Comparison of ENCODE assay signal across 8 cellular contexts in genomic region chr6:33579828-33580714, GRCh38. TPM values are rescaled to one million over a fixed set of nuclear protein-coding genes. Genes with fewer than 3 reads are reported as not detected.
A peak's percentile ranks its signal among the peaks of the same experiment; 100 is the strongest.
DNase-seq lines count a peak whose midpoint lies in the region; ATAC-seq and TF ChIP-seq lines count a peak whose summit lies in the region.

Gene BAK1, minus strand, starts transcription at chr6:33580276. Its CDS starts 2,672 bp downstream, at chr6:33577604.

- DNase-seq in GM10266 (ENCODE audit: extremely low spot score), result peak; percentile 89
- DNase-seq in NCI-H1105 (lab: John Stamatoyannopoulos, UW), result peak; percentile 92
- peak; percentile 66 for DNase-seq in activated naive CD8-positive, alpha-beta T cell treated with anti-CD3 and anti-CD28 coated beads, Interleukin-2, amount 50 U/mL, for 16 hours (ENCODE audit: low read depth, low spot score)
- DNase-seq in Right ventricle myocardium superior, result peak; percentile 95
- DNase-seq in tibial nerve (ENCODE audit: low spot score in 2 of 2), result peak; percentile 78 to 79

- peak; percentile 40 to 86 for TF ChIP-seq EP300 in tibial nerve (IDR thresholded peaks at IDR 0.05)

- H3K4me1 ChIP-seq in parathyroid adenoma (peaks cover 4% of the 10 kb centered on the region), tibial nerve (peaks cover 0 to 37% (median 18%) of the 10 kb centered on the region in 4 donors)

- H3K4me2 ChIP-seq in SU-DHL-6 (ENCODE audit: low read depth, low read length, poor library complexity, severe bottlenecking) (peak within 1 kb of the TSS; percentile 79), parathyroid adenoma (ENCODE audit: low read length) (peak within 1 kb of the TSS; percentile 74)

- peaks cover 13% of the 10 kb centered on the region for H3F3A ChIP-seq in SU-DHL-6 (ENCODE audit: insufficient read depth)

- H3K36me3 ChIP-seq in SU-DHL-6 (ENCODE audit: low read length), result no peaks in the 10 kb centered on the region
- H3K36me3 ChIP-seq in parathyroid adenoma (ENCODE audit: control insufficient read depth, insufficient read depth, low read length), result no peaks in the 10 kb centered on the region
- H3K36me3 ChIP-seq in tibial nerve, result peaks cover 1 to 28% (median 7%) of the 10 kb centered on the region in 3 donors

- H4K20me1 ChIP-seq in SU-DHL-6 (ENCODE audit: low read depth, low read length), result no peaks in the 10 kb centered on the region

- no peaks in the 10 kb centered on the region for H3K9me2 ChIP-seq in SU-DHL-6 (replicated peaks; ENCODE audit: insufficient read depth, low read length)

- peak; percentile 38 to 78 for TF ChIP-seq POLR2A in tibial nerve (IDR thresholded peaks at IDR 0.05)

- H3K27ac ChIP-seq in SU-DHL-6 (ENCODE audit: low read depth, low read length) (peak within 1 kb of the TSS; percentile 68), parathyroid adenoma (peak within 1 kb of the TSS; percentile 63), tibial nerve (peak within 1 kb of the TSS; percentile 71 to 93 (median 89))

- intact Hi-C loops in Right ventricle myocardium superior (cut with DNase I), result loop anchor here (10.0 kb wide), 2 partner anchors 55 to 155 kb away; partner anchors contain the start of gene SYNGAP1

- no peaks in the 10 kb centered on the region for H3K9me3 ChIP-seq in SU-DHL-6 (ENCODE audit: insufficient read depth, low read length)
- no peaks in the 10 kb centered on the region for H3K9me3 ChIP-seq in parathyroid adenoma (ENCODE audit: control insufficient read depth, low read length)
- H3K9me3 ChIP-seq in tibial nerve, result no peaks in the 10 kb centered on the region

- H3K9ac ChIP-seq in SU-DHL-6 (ENCODE audit: low read length) (peak within 1 kb of the TSS; percentile 81), parathyroid adenoma (peak within 1 kb of the TSS; percentile 49)

- H3K4me3 ChIP-seq in SU-DHL-6 (ENCODE audit: insufficient read depth, low read length, poor library complexity, severe bottlenecking) (peak within 1 kb of the TSS; percentile 80), parathyroid adenoma (ENCODE audit: low read depth, low read length) (peak within 1 kb of the TSS; percentile 94), tibial nerve (peak within 1 kb of the TSS; percentile 66 to 96 (median 80))

- H2AFZ ChIP-seq in SU-DHL-6 (ENCODE audit: low read depth, low read length, severe bottlenecking), result peak within 1 kb of the TSS; percentile 49
- peak within 1 kb of the TSS; percentile 99 for H2AFZ ChIP-seq in parathyroid adenoma

- peak; percentile 93 for ATAC-seq in HG02610 (IDR thresholded peaks at IDR 0.05; ENCODE audit: unreplicated experiment)
- ATAC-seq in Right ventricle myocardium superior (ENCODE audit: poor library complexity), result peak; percentile 97

- WGBS in tibial nerve, 2 donors, result 3% methylated on average over 12 of the region's 24 CpGs

- TF ChIP-seq CTCF in GM10266 (IDR thresholded peaks at IDR 0.05; ENCODE audit: control insufficient read depth, insufficient read depth, low read depth, missing control alignments), result peak; percentile 71
- peak; percentile 45 for TF ChIP-seq CTCF in SU-DHL-6 (IDR thresholded peaks at IDR 0.05; ENCODE audit: insufficient read depth, low read length, poor library complexity, severe bottlenecking)
- peak; percentile 70 for TF ChIP-seq CTCF in parathyroid adenoma (IDR thresholded peaks at IDR 0.05)
- TF ChIP-seq CTCF in tibial nerve (IDR thresholded peaks at IDR 0.05), result peak; percentile 47 to 74 (median 62)

- H3K27me3 ChIP-seq in SU-DHL-6 (ENCODE audit: low read length) (no peaks in the 10 kb centered on the region), parathyroid adenoma (ENCODE audit: control insufficient read depth, insufficient read depth, low read length) (no peaks in the 10 kb centered on the region), tibial nerve (no peaks in the 10 kb centered on the region)

- peaks cover 23% of the 10 kb centered on the region for H3K79me2 ChIP-seq in SU-DHL-6 (ENCODE audit: insufficient read depth, low read length)
- H3K79me2 ChIP-seq in parathyroid adenoma, result peaks cover 6% of the 10 kb centered on the region

RNA-seq across cellular contexts. Expression of gene BAK1, which starts in this region (rescaled TPM):
- total RNA-seq in Right ventricle myocardium superior (25.0 TPM), tibial nerve (10 to 100 TPM in 2 of 4 donors, 1 to 10 TPM in 2; 7.9 to 15.3 (median 10.1) TPM)

Comparison
In these comparisons a context has a peak if more than half of its experiments do, and no peak if none do; other contexts are left out.
1. Peak in every context shown above with its lines: DNase-seq, ATAC-seq, H3K4me3 ChIP-seq and H3K27ac ChIP-seq.